14 cellular contexts compared by ENCODE assay signal in genomic region chr2:176078440-176079284, GRCh38. TPM values are rescaled to one million over a fixed set of nuclear protein-coding genes. Genes with fewer than 3 reads are reported as not detected.
A peak's percentile ranks its signal among the peaks of the same experiment; 100 is the strongest.
DNase-seq lines count a peak whose midpoint lies in the region; ATAC-seq, FAIRE-seq and TF ChIP-seq lines count a peak whose summit lies in the region.
"Had no signal": no experiment of that assay in that cellular context is flagged by ENCODE, and none has a peak within 500 bp of the region (broad histone marks: within the 10 kb centered on the region; RNA-seq: fewer than 3 reads in every experiment).

No MANE protein-coding gene starts in this region.

- H3K27ac Mint-ChIP-seq in CD8-positive, alpha-beta T cell: no peak overlapping the region
- H3K27ac Mint-ChIP-seq in GM23338: no peak overlapping the region
- H3K27ac Mint-ChIP-seq in activated naive CD8-positive, alpha-beta T cell: peak overlapping the region; percentile 61
- peak overlapping the region in 7 of 10 donors; percentile 15 to 94 (median 77) for H3K27ac Mint-ChIP-seq in naive thymus-derived CD8-positive, alpha-beta T cell

- no peak for TF ChIP-seq CTCF in CD8-positive, alpha-beta T cell (IDR thresholded peaks at IDR 0.05)
- TF ChIP-seq CTCF in GM23338 (conservative IDR thresholded peaks at IDR 0.05; ENCODE audit: low read depth in 2 of 2) (no peak), kidney (IDR thresholded peaks at IDR 0.05; ENCODE audit: borderline replicate concordance, extremely low read depth, insufficient read depth) (no peak)

- no peak for ATAC-seq in CD8-positive, alpha-beta T cell
- no peak for ATAC-seq in GM23338
- no peak for ATAC-seq in naive thymus-derived CD8-positive, alpha-beta T cell
- ATAC-seq in HG02852 (IDR thresholded peaks at IDR 0.05; ENCODE audit: unreplicated experiment): no peak

- H3K36me3 Mint-ChIP-seq in CD8-positive, alpha-beta T cell: peaks cover 6% of the 10 kb centered on the region
- peaks cover 4% of the 10 kb centered on the region; the same call in 1 of the 3 replicates for H3K36me3 Mint-ChIP-seq in GM23338 (ENCODE audit: low read depth)
- peaks cover 14% of the 10 kb centered on the region for H3K36me3 Mint-ChIP-seq in activated naive CD8-positive, alpha-beta T cell
- H3K36me3 Mint-ChIP-seq in naive thymus-derived CD8-positive, alpha-beta T cell: peaks cover 18 to 39% (median 24%) of the 10 kb centered on the region in 3 donors

- peaks cover 23% of the 10 kb centered on the region for H3K9me3 Mint-ChIP-seq in CD8-positive, alpha-beta T cell
- peaks cover 9% of the 10 kb centered on the region; the same call in 2 of the 3 replicates for H3K9me3 Mint-ChIP-seq in GM23338
- peaks cover 15% of the 10 kb centered on the region for H3K9me3 Mint-ChIP-seq in activated naive CD8-positive, alpha-beta T cell (ENCODE audit: low read depth)
- peaks cover 7 to 72% (median 31%) of the 10 kb centered on the region in 9 donors for H3K9me3 Mint-ChIP-seq in naive thymus-derived CD8-positive, alpha-beta T cell

- intact Hi-C loops in CD8-positive, alpha-beta T cell (cut with DNase I, micrococcal nuclease): loop anchor here (5.0 kb wide), 3 partner anchors 49 to 1736 kb away; partner anchors contain the start of genes LNPK (in 2 of the 2) and HOXD8 (in 1 of the 2)
- intact Hi-C loops in kidney (cut with DNase I): no loop called here

- H3K9ac ChIP-seq in kidney (ENCODE audit: low read length in 2 of 2): no peak overlapping the region
- H3K9ac ChIP-seq: parathyroid adenoma had no signal

- peak overlapping the region; percentile 98 for H2AFZ ChIP-seq in GM23338
- H2AFZ ChIP-seq: parathyroid adenoma had no signal

- peaks cover 14% of the 10 kb centered on the region for H3K9me3 ChIP-seq in CD8-positive, alpha-beta T cell (ENCODE audit: low read length)
- H3K9me3 ChIP-seq in kidney (ENCODE audit: control insufficient read depth in 1 of 2, low read length in 2 of 2): peaks cover 0 to 9% of the 10 kb centered on the region in 2 donors
- H3K9me3 ChIP-seq: ascending aorta had no signal

- no peaks in the 10 kb centered on the region for H3K9me2 ChIP-seq in GM23338 (ENCODE audit: insufficient read depth)

- H3K79me2 ChIP-seq in GM23338 (replicated peaks; ENCODE audit: insufficient read depth): no peaks in the 10 kb centered on the region
- H3K79me2 ChIP-seq: parathyroid adenoma had no signal

- peak overlapping the region; percentile 91 for H3K4me2 ChIP-seq in GM23338

- peaks cover 45% of the 10 kb centered on the region for H4K20me1 ChIP-seq in GM23338 (replicated peaks; ENCODE audit: insufficient read depth)

- H3F3A ChIP-seq in GM23338 (replicated peaks; ENCODE audit: low read depth): peaks cover 32% of the 10 kb centered on the region

- peak overlapping the region; percentile 51 for H3K4me3 Mint-ChIP-seq in CD8-positive, alpha-beta T cell
- H3K4me3 Mint-ChIP-seq in GM23338: peak overlapping the region; percentile 68
- peak overlapping the region; percentile 63 for H3K4me3 Mint-ChIP-seq in activated naive CD8-positive, alpha-beta T cell
- peak overlapping the region; percentile 37 to 86 (median 66) for H3K4me3 Mint-ChIP-seq in naive thymus-derived CD8-positive, alpha-beta T cell

- POLR2A ChIA-PET in CD8-positive, alpha-beta T cell (lab: Charles Lee): no interaction called here
- POLR2A ChIA-PET in naive thymus-derived CD8-positive, alpha-beta T cell (lab: Charles Lee): no interaction called here

- H3K4me1 Mint-ChIP-seq in CD8-positive, alpha-beta T cell (ENCODE audit: low read depth): peaks cover 12% of the 10 kb centered on the region
- H3K4me1 Mint-ChIP-seq in GM23338: peaks cover 32% of the 10 kb centered on the region
- peaks cover 7% of the 10 kb centered on the region for H3K4me1 Mint-ChIP-seq in activated naive CD8-positive, alpha-beta T cell (ENCODE audit: low read depth)
- peaks cover 6 to 16% (median 12%) of the 10 kb centered on the region in 4 donors for H3K4me1 Mint-ChIP-seq in naive thymus-derived CD8-positive, alpha-beta T cell

- peaks cover 11% of the 10 kb centered on the region for H3K4me1 ChIP-seq in CD8-positive, alpha-beta T cell (ENCODE audit: insufficient read depth, low read length)
- H3K4me1 ChIP-seq in GM23338 (ENCODE audit: insufficient read depth) (peaks cover 36% of the 10 kb centered on the region), kidney (ENCODE audit: control insufficient read depth in 1 of 2, insufficient read depth in 1 of 2, low read depth in 1 of 2, low read length in 2 of 2) (peaks cover 0 to 3% of the 10 kb centered on the region in 2 donors)
- H3K4me1 ChIP-seq: ascending aorta, parathyroid adenoma had no signal

- DNase-seq in CD8-positive, alpha-beta T cell: no peak
- DNase-seq in GM23338 (ENCODE audit: low spot score): no peak
- peak in 2 of 10 donors; percentile 16 to 27 for DNase-seq in naive thymus-derived CD8-positive, alpha-beta T cell
- no peak for DNase-seq in stimulated activated CD4-positive, alpha-beta T cell treated with anti-CD3 and anti-CD28 coated beads, Interleukin-1b, Interleukin-23, amount 100 ng/mL, for 48 hours
- no peak for DNase-seq in SW 1271 (lab: John Stamatoyannopoulos, UW)
- DNase-seq in kidney: no peak
- DNase-seq: EL, NCI-H1048, Peyer's patch had no signal

- H3K27me3 Mint-ChIP-seq in CD8-positive, alpha-beta T cell (ENCODE audit: low read depth): peaks cover 83% of the 10 kb centered on the region
- H3K27me3 Mint-ChIP-seq in GM23338 (ENCODE audit: insufficient read depth, low read depth, poor library complexity): peaks cover 96% of the 10 kb centered on the region
- peaks cover 52% of the 10 kb centered on the region for H3K27me3 Mint-ChIP-seq in activated naive CD8-positive, alpha-beta T cell
- peaks cover 43 to 85% (median 71%) of the 10 kb centered on the region in 5 donors for H3K27me3 Mint-ChIP-seq in naive thymus-derived CD8-positive, alpha-beta T cell

- H3K36me3 ChIP-seq in CD8-positive, alpha-beta T cell (ENCODE audit: insufficient read depth, low read length): no peaks in the 10 kb centered on the region
- H3K36me3 ChIP-seq in GM23338 (ENCODE audit: insufficient read depth) (no peaks in the 10 kb centered on the region), kidney (ENCODE audit: control insufficient read depth in 1 of 2, insufficient read depth in 2 of 2, low read length in 2 of 2) (no peaks in the 10 kb centered on the region)
- H3K36me3 ChIP-seq: ascending aorta, Peyer's patch had no signal

- no peak overlapping the region for H3K4me3 ChIP-seq in CD8-positive, alpha-beta T cell (ENCODE audit: low read depth, low read length)
- H3K4me3 ChIP-seq in GM23338 (peak overlapping the region; percentile 58), kidney (ENCODE audit: low read length in 2 of 2) (no peak overlapping the region)

- no peak overlapping the region for H3K27ac ChIP-seq in CD8-positive, alpha-beta T cell (ENCODE audit: low read depth, low read length)
- H3K27ac ChIP-seq in GM23338 (ENCODE audit: low read depth) (no peak overlapping the region), kidney (ENCODE audit: low read depth in 2 of 2, low read length in 2 of 2) (no peak overlapping the region)
- H3K27ac ChIP-seq: ascending aorta, parathyroid adenoma, Peyer's patch had no signal

- CTCF ChIA-PET in CD8-positive, alpha-beta T cell (lab: Charles Lee): interaction anchor here (1.4 kb wide), 1 partner anchor 20 kb away, joined by 3 read pairs; no protein-coding TSS in a partner anchor

- peaks cover 80% of the 10 kb centered on the region for H3K27me3 ChIP-seq in CD8-positive, alpha-beta T cell (ENCODE audit: insufficient read depth, low read length)
- peaks cover 98% of the 10 kb centered on the region for H3K27me3 ChIP-seq in GM23338 (ENCODE audit: insufficient read depth)

- FAIRE-seq in kidney (lab: Jason Lieb, UNC): no peak

RNA-seq across cellular contexts. Expression of gene EVX2, which starts 5.1 kb away (rescaled TPM):
- not detected for total RNA-seq in CD8-positive, alpha-beta T cell
- total RNA-seq in GM23338 (2014; rRNA removed; shearing (Covaris generic)): 0.03 and 0.04 TPM in 2 replicates
- polyA plus RNA-seq in GM23338 (2016; fragmentation: Nextera tagmentation; extraction: Ambion mirVana) (not detected in 2 replicates), kidney (ENCODE audit: insufficient read depth, low read depth, low replicate concordance) (not detected)
- not detected for total RNA-seq in naive thymus-derived CD8-positive, alpha-beta T cell
- not detected for polyA plus RNA-seq in naive thymus-derived CD8-positive, alpha-beta T cell
- not detected for total RNA-seq in kidney
- total RNA-seq: ascending aorta, Peyer's patch had no signal
- polyA plus RNA-seq: esophagus had no signal

RNA-seq across cellular contexts. Expression of gene HOXD13, which starts 13.9 kb away (rescaled TPM):
- not detected for total RNA-seq in CD8-positive, alpha-beta T cell
- 0.47 TPM in 1 of 2 replicates, not detected in the other for total RNA-seq in GM23338 (2014; rRNA removed; shearing (Covaris generic))
- polyA plus RNA-seq in GM23338 (2016; fragmentation: Nextera tagmentation; extraction: Ambion mirVana): not detected in 2 replicates
- total RNA-seq in naive thymus-derived CD8-positive, alpha-beta T cell: not detected
- polyA plus RNA-seq in naive thymus-derived CD8-positive, alpha-beta T cell: not detected
- total RNA-seq in kidney: not detected
- polyA plus RNA-seq in kidney (ENCODE audit: insufficient read depth, low read depth, low replicate concordance): not detected
- total RNA-seq: ascending aorta, Peyer's patch had no signal
- polyA plus RNA-seq: esophagus had no signal

RNA-seq across cellular contexts. Expression of gene HOXD12, which starts 20.9 kb away (rescaled TPM):
- total RNA-seq in CD8-positive, alpha-beta T cell: not detected
- not detected in 2 replicates for total RNA-seq in GM23338 (2014; rRNA removed; shearing (Covaris generic))
- polyA plus RNA-seq in GM23338 (2016; fragmentation: Nextera tagmentation; extraction: Ambion mirVana): not detected in 2 replicates
- not detected for total RNA-seq in naive thymus-derived CD8-positive, alpha-beta T cell
- polyA plus RNA-seq in naive thymus-derived CD8-positive, alpha-beta T cell: not detected
- not detected for total RNA-seq in kidney
- not detected for polyA plus RNA-seq in kidney (ENCODE audit: insufficient read depth, low read depth, low replicate concordance)
- total RNA-seq: ascending aorta, Peyer's patch had no signal
- polyA plus RNA-seq: esophagus had no signal

RNA-seq across cellular contexts. Expression of gene HOXD11, which starts 28.4 kb away (rescaled TPM):
- not detected for total RNA-seq in CD8-positive, alpha-beta T cell
- not detected in 2 replicates for total RNA-seq in GM23338 (2014; rRNA removed; shearing (Covaris generic))
- not detected in 2 replicates for polyA plus RNA-seq in GM23338 (2016; fragmentation: Nextera tagmentation; extraction: Ambion mirVana)
- total RNA-seq in naive thymus-derived CD8-positive, alpha-beta T cell: not detected
- not detected for polyA plus RNA-seq in naive thymus-derived CD8-positive, alpha-beta T cell
- 15.9 TPM for total RNA-seq in kidney
- 5.8 TPM for polyA plus RNA-seq in kidney (ENCODE audit: insufficient read depth, low read depth, low replicate concordance)
- total RNA-seq: ascending aorta, Peyer's patch had no signal

RNA-seq across cellular contexts. Expression of gene HOXD10, which starts 37.9 kb away (rescaled TPM):
- not detected for total RNA-seq in CD8-positive, alpha-beta T cell
- not detected in 2 replicates for total RNA-seq in GM23338 (2014; rRNA removed; shearing (Covaris generic))
- polyA plus RNA-seq in GM23338 (2016; fragmentation: Nextera tagmentation; extraction: Ambion mirVana) (not detected in 2 replicates), kidney (ENCODE audit: insufficient read depth, low read depth, low replicate concordance) (28.2 TPM)
- total RNA-seq in naive thymus-derived CD8-positive, alpha-beta T cell: not detected
- not detected for polyA plus RNA-seq in naive thymus-derived CD8-positive, alpha-beta T cell
- total RNA-seq in kidney: 35.4 TPM
- total RNA-seq: ascending aorta, Peyer's patch had no signal

Comparison
In these comparisons a context has a peak if more than half of its experiments do, and no peak if none do; other contexts are left out.
1. H3K27ac Mint-ChIP-seq: peak in activated naive CD8-positive, alpha-beta T cell (single experiment) and naive thymus-derived CD8-positive, alpha-beta T cell (7 of 10); none in CD8-positive, alpha-beta T cell (single experiment) and GM23338 (single experiment).
2. Peak in every context shown above with its lines, with median percentiles within 50 percentile points of each other: H3K4me3 Mint-ChIP-seq.